ENCODE assay signal across 18 cellular contexts in the genomic region with DNA sequence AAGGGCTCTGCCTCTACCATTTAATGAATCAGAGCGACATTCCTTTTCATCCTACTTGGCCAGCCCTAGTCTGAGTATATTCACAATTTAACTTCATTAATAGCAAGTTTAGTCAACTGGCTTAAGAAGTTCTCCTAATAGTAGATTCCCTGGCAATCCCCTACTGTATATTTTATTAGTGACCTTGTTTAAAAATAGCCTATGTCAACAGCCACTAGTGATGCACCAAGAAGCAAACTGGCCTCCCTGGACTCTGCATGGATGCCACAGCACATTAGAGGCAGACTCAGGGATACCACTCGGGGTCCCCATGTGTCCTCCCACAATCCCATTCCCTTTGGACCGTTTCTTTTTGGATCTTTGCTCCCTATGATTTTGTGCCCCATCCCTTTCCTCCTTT.
DNase-seq lines count a peak whose midpoint lies in the region; ATAC-seq and TF ChIP-seq lines count a peak whose summit lies in the region.
"Had no signal": no experiment of that assay in that cellular context is flagged by ENCODE, and none has a peak within 500 bp of the region (broad histone marks: within the 10 kb centered on the region; RNA-seq: fewer than 3 reads in every experiment).

No MANE protein-coding gene starts in this region.

- H4K20me1 ChIP-seq in BLaER1: no peaks in the 10 kb centered on the region
- H4K20me1 ChIP-seq in PC-3 (ENCODE audit: low read length): no peaks in the 10 kb centered on the region

- H3K36me3 ChIP-seq in BLaER1 (no peaks in the 10 kb centered on the region), PC-3 (ENCODE audit: low read depth, low read length) (peaks cover 12% of the 10 kb centered on the region), heart right ventricle (no peaks in the 10 kb centered on the region)
- H3K36me3 ChIP-seq: BE2C, HAP-1 had no signal

- H3K9ac ChIP-seq in BLaER1 (no peak overlapping the region), PC-3 (ENCODE audit: low read length) (no peak overlapping the region)

- H3K9me3 Mint-ChIP-seq in activated CD8-positive, alpha-beta T cell treated with anti-CD3 and anti-CD28 coated beads, Interleukin-2, amount 10 ng/mL, durations not matched to agents 7 days and 5 days (ENCODE audit: insufficient read depth): no peaks in the 10 kb centered on the region
- H3K9me3 Mint-ChIP-seq: CD8-positive, alpha-beta memory T cell; HFFc6 had no signal

- H3K4me1 ChIP-seq in BLaER1 (peaks cover 79% of the 10 kb centered on the region), PC-3 (ENCODE audit: insufficient read depth, low read length) (0 out of 2 replicates have a peak, but pooled peaks cover 3% of the 10 kb centered on the region), heart right ventricle (peaks cover 3 to 49% (median 22%) of the 10 kb centered on the region in 9 donors)
- H3K4me1 ChIP-seq: BE2C, Caco-2, HAP-1 had no signal

- intact Hi-C loops in PC-3 (cut with micrococcal nuclease) (no loop called here), heart right ventricle (cut with DNase I) (loop anchor here in 1 of 10 donors (5.0 kb wide), 1 partner anchor 297 kb away; no protein-coding TSS in a partner anchor)

- peak overlapping the region; percentile 79 for H3K4me2 ChIP-seq in BLaER1
- H3K4me2 ChIP-seq in PC-3 (ENCODE audit: low read length): no peak overlapping the region

- no peaks in the 10 kb centered on the region for H3K27me3 Mint-ChIP-seq in activated CD8-positive, alpha-beta T cell treated with anti-CD3 and anti-CD28 coated beads, Interleukin-2, amount 10 ng/mL, durations not matched to agents 7 days and 5 days (ENCODE audit: low read depth)

- H3K36me3 Mint-ChIP-seq in activated CD8-positive, alpha-beta T cell treated with anti-CD3 and anti-CD28 coated beads, Interleukin-2, amount 10 ng/mL, durations not matched to agents 7 days and 5 days (ENCODE audit: low read depth): no peaks in the 10 kb centered on the region
- H3K36me3 Mint-ChIP-seq: CD8-positive, alpha-beta memory T cell; IgD-negative memory B cell had no signal

- H3K4me3 ChIP-seq in BLaER1 (no peak overlapping the region), PC-3 (ENCODE audit: low read length) (no peak overlapping the region), heart right ventricle (no peak overlapping the region)
- H3K4me3 ChIP-seq: HAP-1 had no signal

- H3K79me2 ChIP-seq in PC-3 (ENCODE audit: low read length): peaks cover 8% of the 10 kb centered on the region; the same call in 1 of the 2 replicates

- H3K9me3 ChIP-seq in BLaER1: peaks cover 15% of the 10 kb centered on the region
- no peaks in the 10 kb centered on the region for H3K9me3 ChIP-seq in PC-3 (ENCODE audit: low read length)
- H3K9me3 ChIP-seq in heart right ventricle: no peaks in the 10 kb centered on the region
- H3K9me3 ChIP-seq: BE2C, Caco-2, HAP-1 had no signal

- no peaks in the 10 kb centered on the region for H3K27me3 ChIP-seq in BLaER1
- no peaks in the 10 kb centered on the region for H3K27me3 ChIP-seq in PC-3 (ENCODE audit: low read length)
- no peaks in the 10 kb centered on the region for H3K27me3 ChIP-seq in heart right ventricle
- H3K27me3 ChIP-seq: BE2C had no signal

- H3K27ac ChIP-seq in BLaER1: no peak overlapping the region
- H3K27ac ChIP-seq in PC-3 (ENCODE audit: low read length): no peak overlapping the region
- H3K27ac ChIP-seq in heart right ventricle: peak overlapping the region in 9 of 10 donors; percentile 2 to 73 (median 50)

- H3K27ac Mint-ChIP-seq in activated CD8-positive, alpha-beta T cell treated with anti-CD3 and anti-CD28 coated beads, Interleukin-2, amount 10 ng/mL, durations not matched to agents 7 days and 5 days: no peak overlapping the region
- H3K27ac Mint-ChIP-seq: CD8-positive, alpha-beta memory T cell; HFFc6 had no signal

- H2AFZ ChIP-seq in PC-3 (ENCODE audit: low read length): no peak overlapping the region

- DNase-seq in PC-3: no peak
- no peak for DNase-seq in heart right ventricle
- peak; percentile 55 for DNase-seq in hepatic stellate cell (ENCODE audit: low spot score)
- no peak for DNase-seq in NCI-H2171 treated with DMSO at 0.1 percent for 48 hours (lab: John Stamatoyannopoulos, UW)
- no peak for DNase-seq in activated gamma-delta T cell treated with Interleukin-2 at 50 U/mL for 16 hours
- DNase-seq in activated CD8-positive, alpha-beta T cell treated with anti-CD3 and anti-CD28 coated beads, Interleukin-2, amount 10 ng/mL, durations not matched to agents 7 days and 5 days: no peak
- DNase-seq: ACHN; BE2C; Caco-2; CD8-positive, alpha-beta memory T cell; DND-41; GF-D8; GOT3; HFFc6 had no signal

- peak; percentile 27; the same call in 1 of the 2 replicates for ATAC-seq in PC-3
- ATAC-seq in heart right ventricle: peak; percentile 40 to 78 (median 58)
- no peak for ATAC-seq in HG02973 (IDR thresholded peaks at IDR 0.05; ENCODE audit: unreplicated experiment)
- ATAC-seq in activated CD8-positive, alpha-beta T cell treated with anti-CD3 and anti-CD28 coated beads, Interleukin-2, amount 10 ng/mL, durations not matched to agents 7 days and 5 days: no peak

- no TSS peak for BruUV-seq in PC-3 (replicated peaks; lab: Mats Ljungman, UMichigan)

- WGBS in heart right ventricle, 2 donors: 57 to 60% methylated on average over 3 of the region's 3 CpGs

- POLR2A ChIA-PET in PC-3 (lab: Charles Lee; ENCODE audit: unreplicated experiment): no interaction called here
- POLR2A ChIA-PET in activated CD8-positive, alpha-beta T cell treated with anti-CD3 and anti-CD28 coated beads, Interleukin-2, amount 10 ng/mL, durations not matched to agents 7 days and 5 days (lab: Charles Lee): no interaction called here

- no peak for TF ChIP-seq CTCF in PC-3 (conservative IDR thresholded peaks at IDR 0.05; ENCODE audit: low read depth, low read length)
- no peak for TF ChIP-seq CTCF in heart right ventricle (IDR thresholded peaks at IDR 0.05)

- no peaks in the 10 kb centered on the region for H3K4me1 Mint-ChIP-seq in activated CD8-positive, alpha-beta T cell treated with anti-CD3 and anti-CD28 coated beads, Interleukin-2, amount 10 ng/mL, durations not matched to agents 7 days and 5 days (ENCODE audit: low read depth)
- H3K4me1 Mint-ChIP-seq: CD8-positive, alpha-beta memory T cell; IgD-negative memory B cell had no signal

- H3K9me2 ChIP-seq in PC-3 (replicated peaks; ENCODE audit: low read length): no peaks in the 10 kb centered on the region

- CTCF ChIA-PET in PC-3 (lab: Charles Lee): no interaction called here
- CTCF ChIA-PET in activated CD8-positive, alpha-beta T cell treated with anti-CD3 and anti-CD28 coated beads, Interleukin-2, amount 10 ng/mL, durations not matched to agents 7 days and 5 days (lab: Charles Lee): no interaction called here

- H3K4me3 Mint-ChIP-seq in activated CD8-positive, alpha-beta T cell treated with anti-CD3 and anti-CD28 coated beads, Interleukin-2, amount 10 ng/mL, durations not matched to agents 7 days and 5 days: no peak overlapping the region
- H3K4me3 Mint-ChIP-seq: CD8-positive, alpha-beta memory T cell; HFFc6; IgD-negative memory B cell had no signal

- no peaks in the 10 kb centered on the region for H3F3A ChIP-seq in PC-3 (ENCODE audit: low read length, unreplicated experiment)

Comparison
In these comparisons a context has a peak if more than half of its experiments do, and no peak if none do; other contexts are left out.
1. H3K27ac ChIP-seq: peak in heart right ventricle (9 of 10); none in BLaER1 (single experiment) and PC-3 (single experiment).
2. ATAC-seq: peak in PC-3 (single experiment) and heart right ventricle (8 of 8); none in HG02973 (single experiment) and activated CD8-positive, alpha-beta T cell treated with anti-CD3 and anti-CD28 coated beads, Interleukin-2, amount 10 ng/mL, durations not matched to agents 7 days and 5 days (single experiment).